ENCODE assay signal across 12 cellular contexts in the genomic region with DNA sequence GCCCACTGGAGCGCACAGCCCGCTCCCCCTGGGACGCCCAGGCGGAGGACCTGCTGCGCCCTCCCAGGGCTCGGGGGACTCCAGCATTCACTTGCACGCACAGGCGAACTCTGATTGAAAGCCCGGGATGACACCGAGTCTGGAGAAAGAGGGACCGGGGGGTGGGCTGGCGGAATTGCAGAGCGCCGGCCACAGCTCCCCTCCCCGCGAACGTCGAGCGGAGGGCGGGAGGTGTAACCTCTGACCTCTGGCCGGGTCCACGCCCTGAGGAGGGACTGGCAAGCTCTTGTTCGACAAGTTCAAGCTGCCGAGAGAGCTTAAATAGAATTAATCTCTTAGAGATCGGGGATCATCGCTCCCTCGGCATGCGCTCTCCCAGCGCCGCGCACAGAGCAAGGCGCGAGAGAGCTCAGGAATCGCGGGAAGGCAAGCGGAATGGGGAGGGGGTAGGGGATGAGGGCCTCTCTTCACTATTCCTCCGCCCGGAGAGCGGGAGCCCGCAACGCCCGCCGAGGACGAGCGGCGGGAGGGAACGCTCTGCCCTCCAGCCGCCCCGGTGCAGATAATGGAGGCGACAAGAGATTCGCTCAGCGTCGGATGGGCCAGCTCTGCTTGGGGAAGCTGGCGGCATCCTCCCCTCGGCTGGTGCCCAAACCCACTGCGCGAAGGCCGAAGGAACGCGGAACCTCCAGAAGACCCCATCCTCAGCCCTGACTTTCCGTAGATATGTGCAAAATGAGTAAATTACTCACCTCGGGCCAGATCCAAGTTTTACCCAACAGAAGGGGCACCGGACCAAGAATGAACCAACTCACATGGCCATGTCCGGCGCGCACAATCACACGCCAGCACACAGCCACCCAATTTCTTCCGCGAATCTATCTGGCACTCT. TPM values are rescaled to one million over a fixed set of nuclear protein-coding genes. Genes with fewer than 3 reads are reported as not detected.
DNase-seq lines count a peak whose midpoint lies in the region; ATAC-seq and TF ChIP-seq lines count a peak whose summit lies in the region.
"Had no signal": no experiment of that assay in that cellular context is flagged by ENCODE, and none has a peak within 500 bp of the region (broad histone marks: within the 10 kb centered on the region; RNA-seq: fewer than 3 reads in every experiment).

No MANE protein-coding gene starts in this region.

- H3K27me3 ChIP-seq in heart right ventricle: peaks cover 66 to 100% (median 100%) of the 10 kb centered on the region in 7 donors

- H3K4me3 Mint-ChIP-seq in activated naive CD4-positive, alpha-beta T cell treated with anti-CD3 and anti-CD28 coated beads, Interleukin-2, amount 50 U/mL, for 24 hours: peak overlapping the region; percentile 13
- H3K4me3 Mint-ChIP-seq in T-cell: peak overlapping the region in 2 of 3 donors; percentile 7 to 47
- H3K4me3 Mint-ChIP-seq in stimulated activated naive CD8-positive, alpha-beta T cell treated with anti-CD3 and anti-CD28 coated beads, Interleukin-15, amount 100 ng/mL, for 72 hours: peak overlapping the region; percentile 41 to 45

- POLR2A ChIA-PET in T-cell (lab: Charles Lee): interaction anchor here in 1 of 2 donors (0.6 kb wide), 1 partner anchor 359 kb away, joined by 3 read pairs; no protein-coding TSS in a partner anchor

- 3% methylated on average over 68 to 69 of the region's 69 CpGs for WGBS in heart right ventricle, 2 donors

- peaks cover 32% of the 10 kb centered on the region for H3K4me1 Mint-ChIP-seq in activated naive CD4-positive, alpha-beta T cell treated with anti-CD3 and anti-CD28 coated beads, Interleukin-2, amount 50 U/mL, for 24 hours
- H3K4me1 Mint-ChIP-seq in T-cell: peaks cover 29 to 45% (median 40%) of the 10 kb centered on the region in 3 donors
- H3K4me1 Mint-ChIP-seq in stimulated activated naive CD8-positive, alpha-beta T cell treated with anti-CD3 and anti-CD28 coated beads, Interleukin-15, amount 100 ng/mL, for 72 hours: peaks cover 68% of the 10 kb centered on the region

- H3K36me3 ChIP-seq in heart right ventricle: no peaks in the 10 kb centered on the region
- H3K36me3 ChIP-seq: sigmoid colon had no signal

- H3K9me3 ChIP-seq in iPS-18c (ENCODE audit: control insufficient read depth, insufficient read depth, low read length) (no peaks in the 10 kb centered on the region), heart right ventricle (no peaks in the 10 kb centered on the region)
- H3K9me3 ChIP-seq: sigmoid colon had no signal

- DNase-seq in activated naive CD4-positive, alpha-beta T cell treated with anti-CD3 and anti-CD28 coated beads, Interleukin-2, amount 50 U/mL, for 16 hours: no peak
- no peak for DNase-seq in T-cell
- DNase-seq in stimulated activated naive CD8-positive, alpha-beta T cell treated with anti-CD3 and anti-CD28 coated beads, Interleukin-15, amount 100 ng/mL, for 72 hours: no peak
- no peak for DNase-seq in NCI-H510A (lab: John Stamatoyannopoulos, UW)
- DNase-seq in heart right ventricle: no peak
- DNase-seq in GOT3 (lab: John Stamatoyannopoulos, UW): no peak
- DNase-seq: activated effector memory CD4-positive, alpha-beta T cell treated with anti-CD3 and anti-CD28 coated beads, Interleukin-2, amount 50 U/mL, for 16 hours; islet precursor cell; sigmoid colon had no signal

- peak overlapping the region; percentile 76 for H3K27ac Mint-ChIP-seq in activated naive CD4-positive, alpha-beta T cell treated with anti-CD3 and anti-CD28 coated beads, Interleukin-2, amount 50 U/mL, for 24 hours
- H3K27ac Mint-ChIP-seq in T-cell: no peak overlapping the region
- H3K27ac Mint-ChIP-seq in stimulated activated naive CD8-positive, alpha-beta T cell treated with anti-CD3 and anti-CD28 coated beads, Interleukin-15, amount 100 ng/mL, for 72 hours: no peak overlapping the region

- ATAC-seq in T-cell (replicated peaks in 1 of 4): no peak
- no peak for ATAC-seq in stimulated activated naive CD8-positive, alpha-beta T cell treated with anti-CD3 and anti-CD28 coated beads, Interleukin-15, amount 100 ng/mL, for 72 hours
- no peak for ATAC-seq in heart right ventricle

- TF ChIP-seq CTCF in heart right ventricle (IDR thresholded peaks at IDR 0.05): no peak

- no peaks in the 10 kb centered on the region for H3K9me3 Mint-ChIP-seq in activated naive CD4-positive, alpha-beta T cell treated with anti-CD3 and anti-CD28 coated beads, Interleukin-2, amount 50 U/mL, for 24 hours
- no peaks in the 10 kb centered on the region for H3K9me3 Mint-ChIP-seq in T-cell
- no peaks in the 10 kb centered on the region for H3K9me3 Mint-ChIP-seq in stimulated activated naive CD8-positive, alpha-beta T cell treated with anti-CD3 and anti-CD28 coated beads, Interleukin-15, amount 100 ng/mL, for 72 hours

- peaks cover 13 to 62% (median 54%) of the 10 kb centered on the region in 9 donors for H3K4me1 ChIP-seq in heart right ventricle

- H3K27ac ChIP-seq in heart right ventricle: no peak overlapping the region
- H3K27ac ChIP-seq: sigmoid colon had no signal

- H3K27me3 Mint-ChIP-seq in activated naive CD4-positive, alpha-beta T cell treated with anti-CD3 and anti-CD28 coated beads, Interleukin-2, amount 50 U/mL, for 24 hours: peaks cover 66% of the 10 kb centered on the region
- peaks cover 82 to 84% of the 10 kb centered on the region in 2 donors for H3K27me3 Mint-ChIP-seq in T-cell
- H3K27me3 Mint-ChIP-seq in stimulated activated naive CD8-positive, alpha-beta T cell treated with anti-CD3 and anti-CD28 coated beads, Interleukin-15, amount 100 ng/mL, for 72 hours: peaks cover 100% of the 10 kb centered on the region

- no peaks in the 10 kb centered on the region for H3K36me3 Mint-ChIP-seq in activated naive CD4-positive, alpha-beta T cell treated with anti-CD3 and anti-CD28 coated beads, Interleukin-2, amount 50 U/mL, for 24 hours
- no peaks in the 10 kb centered on the region for H3K36me3 Mint-ChIP-seq in T-cell

- intact Hi-C loops in heart right ventricle (cut with DNase I): loop anchor here in 1 of 10 donors (5.0 kb wide), 1 partner anchor 43 kb away; no protein-coding TSS in a partner anchor

- CTCF ChIA-PET in T-cell (lab: Charles Lee): no interaction called here

- H3K4me3 ChIP-seq in iPS-18c (ENCODE audit: insufficient read depth, low read depth, low read length) (peak overlapping the region; percentile 45), heart right ventricle (peak overlapping the region in 5 of 10 donors; percentile 2 to 17 (median 11))

RNA-seq across cellular contexts. Expression of gene NR2E1, which starts 0.8 kb away (rescaled TPM):
- total RNA-seq in T-cell (not detected), heart right ventricle (not detected)
- not detected for polyA plus RNA-seq in heart right ventricle
- total RNA-seq: HT1080, sigmoid colon had no signal
- polyA plus RNA-seq: sigmoid colon had no signal
